ENCODE assay signal across 8 cellular contexts in the genomic region with DNA sequence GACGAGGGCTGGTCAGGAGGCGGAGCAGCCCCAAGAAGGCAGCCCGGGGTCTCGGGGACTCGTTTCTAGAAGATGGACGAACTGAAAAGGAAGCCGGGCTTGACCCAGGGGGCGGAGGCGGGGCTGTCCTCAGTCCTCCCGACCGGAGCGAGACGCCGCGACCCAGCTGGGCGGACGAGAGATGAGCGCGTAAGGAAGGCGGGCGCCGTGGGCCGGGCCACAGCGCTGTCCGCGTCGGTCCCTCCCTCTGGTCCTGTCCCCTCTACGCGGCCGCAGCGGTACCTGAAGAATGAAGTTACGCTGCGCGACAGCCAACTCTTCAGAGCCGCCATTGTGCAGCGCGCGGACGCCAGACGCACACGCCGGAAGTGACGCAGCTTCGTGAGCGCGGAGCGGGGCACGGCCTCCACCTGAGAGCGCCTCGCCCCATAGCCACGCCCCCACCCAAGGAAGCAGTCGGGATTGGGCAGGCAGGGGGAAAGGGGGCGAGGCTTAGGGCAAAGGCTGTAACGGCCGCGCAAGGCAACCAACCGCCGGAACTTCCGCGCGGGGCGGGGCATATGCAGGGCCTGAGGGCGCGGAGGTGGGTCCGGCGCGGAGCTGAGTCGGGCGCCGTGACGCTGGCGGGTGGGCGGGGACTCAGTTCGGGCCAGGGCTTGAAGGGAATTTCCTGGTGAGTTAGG. TPM values are rescaled to one million over a fixed set of nuclear protein-coding genes. Genes with fewer than 3 reads are reported as not detected.
DNase-seq lines count a peak whose midpoint lies in the region; ATAC-seq, FAIRE-seq and TF ChIP-seq lines count a peak whose summit lies in the region.

A gene (minus strand): TSS at position 370 of the 683 bp plus-strand sequence. CDS start 38 bp downstream, at position 332.

- peaks cover 12% of the 10 kb centered on the region for H3K36me3 Mint-ChIP-seq in mesothelial cell of epicardium

- H3K4me1 ChIP-seq in OCI-LY3 (ENCODE audit: low read length) = peaks cover 13% of the 10 kb centered on the region

- peak within 1 kb of the TSS; percentile 89 for H3K4me3 ChIP-seq in OCI-LY3 (ENCODE audit: low read length)

- peaks cover 43% of the 10 kb centered on the region for H3K79me2 ChIP-seq in OCI-LY3 (ENCODE audit: low read length)

- no peak for TF ChIP-seq CTCF in OCI-LY3 (IDR thresholded peaks at IDR 0.05; ENCODE audit: low read depth, low read length)
- no peak for TF ChIP-seq CTCF in mesothelial cell of epicardium (IDR thresholded peaks at IDR 0.05; ENCODE audit: unreplicated experiment)

- no peaks in the 10 kb centered on the region for H3K9me3 Mint-ChIP-seq in mesothelial cell of epicardium

- H3K9me3 ChIP-seq in OCI-LY3 (ENCODE audit: insufficient read depth, low read length) = no peaks in the 10 kb centered on the region

- H3K4me3 Mint-ChIP-seq in mesothelial cell of epicardium = peak within 1 kb of the TSS; percentile 99

- no peak within 1 kb of the TSS; the same call in 1 of the 2 replicates for H2AFZ ChIP-seq in OCI-LY3 (ENCODE audit: low read depth, low read length)

- H3K27me3 ChIP-seq in OCI-LY3 (ENCODE audit: low read depth, low read length) = no peaks in the 10 kb centered on the region

- H3K4me1 Mint-ChIP-seq in mesothelial cell of epicardium = peaks cover 22% of the 10 kb centered on the region

- H4K20me1 ChIP-seq in OCI-LY3 (ENCODE audit: insufficient read depth, low read length) = peaks cover 4% of the 10 kb centered on the region

- peak; percentile 98 for FAIRE-seq in endometrium (lab: Jason Lieb, UNC)

- peak within 1 kb of the TSS; percentile 100 for H3K27ac Mint-ChIP-seq in mesothelial cell of epicardium

- peak within 1 kb of the TSS; percentile 87 for H3K4me2 ChIP-seq in OCI-LY3 (ENCODE audit: low read length)

- peak; percentile 92 for ATAC-seq in GM21515 (IDR thresholded peaks at IDR 0.05; ENCODE audit: unreplicated experiment)

- peaks cover 23% of the 10 kb centered on the region for H3K36me3 ChIP-seq in OCI-LY3 (replicated peaks; ENCODE audit: low read depth, low read length)

- H3K27me3 Mint-ChIP-seq in mesothelial cell of epicardium (ENCODE audit: low read depth) = no peaks in the 10 kb centered on the region

- peak within 1 kb of the TSS; percentile 62 for H3K27ac ChIP-seq in OCI-LY3 (ENCODE audit: low read length)

- peak; percentile 99 for DNase-seq in D341Med (ENCODE audit: low spot score)
- DNase-seq in HuH-7 (ENCODE audit: low spot score) = peak; percentile 91
- peak; percentile 99 for DNase-seq in activated CD8-positive, alpha-beta memory T cell treated with anti-CD3 and anti-CD28 coated beads, Interleukin-2, amount 50 U/mL, for 48 hours
- DNase-seq in mesothelial cell of epicardium (ENCODE audit: low spot score in 2 of 2, unreplicated experiment in 2 of 2) = peak; percentile 100
- DNase-seq in stimulated activated CD8-positive, alpha-beta memory T cell treated with anti-CD3 and anti-CD28 coated beads, Interleukin-15, amount 100 ng/mL, for 48 hours (ENCODE audit: low read depth in 2 of 2) = peak; percentile 100

- H3K9ac ChIP-seq in OCI-LY3 (ENCODE audit: low read length) = peak within 1 kb of the TSS; percentile 74

RNA-seq across cellular contexts. Expression of the gene that starts here (rescaled TPM):
- 75.1 to 76.4 TPM (median 76.2 TPM) in 3 replicates for total RNA-seq in mesothelial cell of epicardium

Comparison
In these comparisons a context has a peak if more than half of its experiments do, and no peak if none do; other contexts are left out.
1. Peak in every context shown above with its lines: DNase-seq, ATAC-seq, H3K4me3 ChIP-seq and H3K27ac ChIP-seq.